In genomic region chr21:18041012-18041411, GRCh38 we compare ENCODE assay signal across 8 cellular contexts.
DNase-seq lines count a peak whose midpoint lies in the region; ATAC-seq, FAIRE-seq and TF ChIP-seq lines count a peak whose summit lies in the region.

No MANE protein-coding gene starts in this region.

- no peaks in the 10 kb centered on the region for H3K27me3 Mint-ChIP-seq in glutamatergic neuron (ENCODE audit: unreplicated experiment)

- H3K9me1 ChIP-seq in endothelial cell of umbilical vein (replicated peaks; ENCODE audit: control insufficient read depth, extremely low read depth, insufficient read depth, low read length): no peaks in the 10 kb centered on the region

- DNase-seq in D341Med (ENCODE audit: low spot score): peak; percentile 49
- peak; percentile 78 for DNase-seq in NCI-H748 (lab: John Stamatoyannopoulos, UW; ENCODE audit: unreplicated experiment)
- peak; percentile 59 for DNase-seq in endothelial cell of umbilical vein (ENCODE audit: low read depth, low spot score)
- peak; percentile 60 for DNase-seq in testis
- no peak for DNase-seq in glutamatergic neuron
- no peak for DNase-seq in 8988T

- H3K4me3 Mint-ChIP-seq in glutamatergic neuron (ENCODE audit: unreplicated experiment): no peak overlapping the region

- TF ChIP-seq CTCF in endothelial cell of umbilical vein (IDR thresholded peaks at IDR 0.05; ENCODE audit: extremely low read depth in 1 of 2, insufficient read depth in 1 of 2, low read depth in 1 of 2, low read length in 2 of 2) (peak; percentile 40 to 56), testis (IDR thresholded peaks at IDR 0.05) (peak in 2 of 3 experiments; percentile 43 to 47), glutamatergic neuron (IDR thresholded peaks at IDR 0.05; ENCODE audit: partially characterized antibody, unreplicated experiment) (no peak)

- no peak for FAIRE-seq in endothelial cell of umbilical vein (lab: Jason Lieb, UNC)

- 40% methylated on average over 3 of the region's 3 CpGs for WGBS in testis, 2 donors

- H3K27me3 ChIP-seq in endothelial cell of umbilical vein (ENCODE audit: control insufficient read depth in 2 of 2, insufficient read depth in 2 of 2, low read length in 2 of 2) (no peaks in the 10 kb centered on the region), testis (no peaks in the 10 kb centered on the region)

- H3K36me3 ChIP-seq in endothelial cell of umbilical vein (ENCODE audit: control insufficient read depth in 2 of 2, extremely low read depth in 1 of 2, insufficient read depth in 2 of 2, low read length in 2 of 2): no peaks in the 10 kb centered on the region
- H3K36me3 ChIP-seq in testis (ENCODE audit: low read depth, missing control alignments): no peaks in the 10 kb centered on the region

- H3K4me1 Mint-ChIP-seq in glutamatergic neuron (ENCODE audit: low read depth, unreplicated experiment): no peaks in the 10 kb centered on the region

- ATAC-seq in HG02759 (IDR thresholded peaks at IDR 0.05; ENCODE audit: unreplicated experiment) (peak; percentile 55), HG02571 (IDR thresholded peaks at IDR 0.05; ENCODE audit: unreplicated experiment) (no peak)

- no peak for TF ChIP-seq POLR2A in endothelial cell of umbilical vein (IDR thresholded peaks at IDR 0.05; ENCODE audit: low read depth, low read length)
- TF ChIP-seq POLR2A in testis (IDR thresholded peaks at IDR 0.05): no peak

- dilution Hi-C loops in endothelial cell of umbilical vein (cut with MboI; ENCODE audit: extremely low pct_ligation_motif_present, low sequenced_read_pairs): no loop called here

- H3K4me3 ChIP-seq in endothelial cell of umbilical vein (replicated peaks in 1 of 3; ENCODE audit: insufficient read depth in 1 of 3, low read depth in 1 of 3, low read length in 3 of 3) (no peak overlapping the region), testis (no peak overlapping the region)

- H3K79me2 ChIP-seq in endothelial cell of umbilical vein (ENCODE audit: control insufficient read depth, insufficient read depth, low read length): no peaks in the 10 kb centered on the region

- POLR2A ChIA-PET in endothelial cell of umbilical vein (lab: Charles Lee): no interaction called here

- H3K4me2 ChIP-seq in endothelial cell of umbilical vein (ENCODE audit: insufficient read depth, low read length): no peak overlapping the region

- no TSS peak for BruUV-seq in endothelial cell of umbilical vein (replicated peaks; lab: Mats Ljungman, UMichigan)

- H2AFZ ChIP-seq in endothelial cell of umbilical vein (ENCODE audit: low read depth, low read length): no peak overlapping the region

- H3K4me1 ChIP-seq in endothelial cell of umbilical vein (ENCODE audit: control insufficient read depth, extremely low read depth, insufficient read depth, low read length) (no peaks in the 10 kb centered on the region), testis (no peaks in the 10 kb centered on the region)

- H3K9me3 ChIP-seq in endothelial cell of umbilical vein (replicated peaks; ENCODE audit: control insufficient read depth, insufficient read depth, low read length) (no peaks in the 10 kb centered on the region), testis (no peaks in the 10 kb centered on the region)

- no peak overlapping the region for H3K9ac ChIP-seq in endothelial cell of umbilical vein (replicated peaks; ENCODE audit: extremely low read depth, insufficient read depth, low read length)

- no peaks in the 10 kb centered on the region for H4K20me1 ChIP-seq in endothelial cell of umbilical vein (replicated peaks; ENCODE audit: control insufficient read depth, extremely low read depth, insufficient read depth, low read length)

- no peak overlapping the region for H3K27ac ChIP-seq in endothelial cell of umbilical vein (ENCODE audit: insufficient read depth, low read depth, low read length)
- H3K27ac ChIP-seq in testis: no peak overlapping the region

- H3K36me3 Mint-ChIP-seq in glutamatergic neuron (ENCODE audit: unreplicated experiment): no peaks in the 10 kb centered on the region

- no peaks in the 10 kb centered on the region for H3K9me3 Mint-ChIP-seq in glutamatergic neuron (ENCODE audit: unreplicated experiment)

- CTCF ChIA-PET in endothelial cell of umbilical vein (lab: Charles Lee): interaction anchor here (0.6 to 5.0 kb wide), 52 partner anchors 8 to 459 kb away, joined by 3 to 214 read pairs (median 5); no protein-coding TSS in a partner anchor

- no peak overlapping the region for H3K27ac Mint-ChIP-seq in glutamatergic neuron (ENCODE audit: unreplicated experiment)

- intact Hi-C loops in endothelial cell of umbilical vein (cut with micrococcal nuclease): loop anchor here (1.0 to 2.0 kb wide), 5 partner anchors 164 to 328 kb away; no protein-coding TSS in a partner anchor
- intact Hi-C loops in testis (cut with DNase I; ENCODE audit: low total_unique reads): no loop called here

TF ChIP-seq in endothelial cell of umbilical vein, 7 proteins besides CTCF, POLR2A, EP300 and RAD21:
- TF ChIP-seq MYC (IDR thresholded peaks at IDR 0.05; ENCODE audit: low read depth, low read length) (no peak), POLR2AphosphoS5 (IDR thresholded peaks at IDR 0.05; ENCODE audit: insufficient read depth, low read depth, low read length) (no peak), MAX (IDR thresholded peaks at IDR 0.05; ENCODE audit: insufficient read depth, insufficient read length) (no peak)

Comparison
In these comparisons a context has a peak if more than half of its experiments do, and no peak if none do; other contexts are left out.
1. DNase-seq: peak in D341Med (single experiment), NCI-H748 (single experiment), endothelial cell of umbilical vein (single experiment) and testis (single experiment); none in glutamatergic neuron (single experiment) and 8988T (single experiment).